Comparison of ENCODE assay signal across 14 cellular contexts in genomic region chr2:215401896-215402379, GRCh38. TPM values are rescaled to one million over a fixed set of nuclear protein-coding genes. Genes with fewer than 3 reads are reported as not detected.
A peak's percentile ranks its signal among the peaks of the same experiment; 100 is the strongest.
DNase-seq lines count a peak whose midpoint lies in the region; ATAC-seq, FAIRE-seq and TF ChIP-seq lines count a peak whose summit lies in the region.
"Had no signal": no experiment of that assay in that cellular context is flagged by ENCODE, and none has a peak within 500 bp of the region (broad histone marks: within the 10 kb centered on the region; RNA-seq: fewer than 3 reads in every experiment).

No MANE protein-coding gene starts in this region.

- H3K27ac ChIP-seq in DND-41 (ENCODE audit: low read length) (no peak overlapping the region), endothelial cell of umbilical vein (ENCODE audit: insufficient read depth, low read depth, low read length) (peak overlapping the region; percentile 15)
- H3K27ac ChIP-seq: colonic mucosa, pancreas had no signal

- no peak for FAIRE-seq in endothelial cell of umbilical vein (lab: Jason Lieb, UNC)
- FAIRE-seq: pancreas had no signal

- H2AFZ ChIP-seq in DND-41 (ENCODE audit: low read depth, low read length) (no peak overlapping the region), endothelial cell of umbilical vein (ENCODE audit: low read depth, low read length) (no peak overlapping the region)

- no peak overlapping the region for H3K4me3 Mint-ChIP-seq in activated CD4-positive, alpha-beta memory T cell treated with anti-CD3 and anti-CD28 coated beads, Interleukin-2, amount 10 ng/mL, durations not matched to agents 7 days and 5 days

- H4K20me1 ChIP-seq in DND-41 (ENCODE audit: insufficient read depth, low read length) (no peaks in the 10 kb centered on the region), endothelial cell of umbilical vein (replicated peaks; ENCODE audit: control insufficient read depth, extremely low read depth, insufficient read depth, low read length) (no peaks in the 10 kb centered on the region)

- intact Hi-C loops in endothelial cell of umbilical vein (cut with micrococcal nuclease) = no loop called here
- intact Hi-C loops in sciatic nerve (cut with DNase I) = no loop called here

- H3K27me3 ChIP-seq in DND-41 (ENCODE audit: insufficient read depth, low read length, poor library complexity) (no peaks in the 10 kb centered on the region), endothelial cell of umbilical vein (ENCODE audit: control insufficient read depth in 2 of 2, insufficient read depth in 2 of 2, low read length in 2 of 2) (no peaks in the 10 kb centered on the region)
- H3K27me3 ChIP-seq: colonic mucosa, heart left ventricle, pancreas had no signal

- no peak overlapping the region for H3K4me2 ChIP-seq in DND-41 (ENCODE audit: insufficient read depth, low read length)
- H3K4me2 ChIP-seq in endothelial cell of umbilical vein (ENCODE audit: insufficient read depth, low read length) = no peak overlapping the region

- no TSS peak for BruUV-seq in endothelial cell of umbilical vein (replicated peaks; lab: Mats Ljungman, UMichigan)

- H3K79me2 ChIP-seq in DND-41 (ENCODE audit: insufficient read depth, low read length) (no peaks in the 10 kb centered on the region), endothelial cell of umbilical vein (ENCODE audit: control insufficient read depth, insufficient read depth, low read length) (peaks cover 13% of the 10 kb centered on the region)

- H3K4me1 ChIP-seq in DND-41 (ENCODE audit: insufficient read depth, low read length) (peaks cover 22% of the 10 kb centered on the region), endothelial cell of umbilical vein (ENCODE audit: control insufficient read depth, extremely low read depth, insufficient read depth, low read length) (peaks cover 22% of the 10 kb centered on the region)
- H3K4me1 ChIP-seq: colonic mucosa, pancreas had no signal

- CTCF ChIA-PET in endothelial cell of umbilical vein (lab: Charles Lee) = interaction anchor here (1.2 to 4.1 kb wide), 3 partner anchors 18 to 530 kb away, joined by 3 to 27 read pairs (median 5); no protein-coding TSS in a partner anchor
- CTCF ChIA-PET in activated CD4-positive, alpha-beta memory T cell treated with anti-CD3 and anti-CD28 coated beads, Interleukin-2, amount 10 ng/mL, durations not matched to agents 7 days and 5 days (lab: Charles Lee) = interaction anchor here (0.6 kb wide), 1 partner anchor 31 kb away, joined by 3 read pairs; no protein-coding TSS in a partner anchor

- peaks cover 1% of the 10 kb centered on the region for H3K4me1 Mint-ChIP-seq in activated CD4-positive, alpha-beta memory T cell treated with anti-CD3 and anti-CD28 coated beads, Interleukin-2, amount 10 ng/mL, durations not matched to agents 7 days and 5 days

- H3K27me3 Mint-ChIP-seq in activated CD4-positive, alpha-beta memory T cell treated with anti-CD3 and anti-CD28 coated beads, Interleukin-2, amount 10 ng/mL, durations not matched to agents 7 days and 5 days = peaks cover 10% of the 10 kb centered on the region

- H3K4me3 ChIP-seq in DND-41 (ENCODE audit: low read depth in 1 of 2, low read length in 2 of 2) (no peak overlapping the region), endothelial cell of umbilical vein (replicated peaks in 1 of 3; ENCODE audit: insufficient read depth in 1 of 3, low read depth in 1 of 3, low read length in 3 of 3) (no peak overlapping the region)
- H3K4me3 ChIP-seq: colonic mucosa, heart left ventricle, lung, pancreas had no signal

- H3K9ac ChIP-seq in DND-41 (ENCODE audit: low read depth, low read length) (no peak overlapping the region), endothelial cell of umbilical vein (replicated peaks; ENCODE audit: extremely low read depth, insufficient read depth, low read length) (no peak overlapping the region)

- no peaks in the 10 kb centered on the region for H3K9me1 ChIP-seq in endothelial cell of umbilical vein (replicated peaks; ENCODE audit: control insufficient read depth, extremely low read depth, insufficient read depth, low read length)

- ATAC-seq in DND-41 (ENCODE audit: insufficient read depth, low read depth) = peak; percentile 74
- peak; percentile 91 for ATAC-seq in sciatic nerve
- ATAC-seq in GM19328 (IDR thresholded peaks at IDR 0.05; ENCODE audit: unreplicated experiment) = no peak
- ATAC-seq in HG02981 (IDR thresholded peaks at IDR 0.05; ENCODE audit: unreplicated experiment) = no peak
- ATAC-seq in HG02678 (IDR thresholded peaks at IDR 0.05; ENCODE audit: unreplicated experiment) = no peak

- no peak for TF ChIP-seq POLR2A in endothelial cell of umbilical vein (IDR thresholded peaks at IDR 0.05; ENCODE audit: low read depth, low read length)

- TF ChIP-seq CTCF in DND-41 (IDR thresholded peaks at IDR 0.05; ENCODE audit: borderline replicate concordance, extremely low read depth, low read length, poor library complexity, severe bottlenecking) (no peak), endothelial cell of umbilical vein (IDR thresholded peaks at IDR 0.05; ENCODE audit: extremely low read depth in 1 of 2, insufficient read depth in 1 of 2, low read depth in 1 of 2, low read length in 2 of 2) (no peak)

- H3K36me3 ChIP-seq in DND-41 (ENCODE audit: insufficient read depth, low read length) (no peaks in the 10 kb centered on the region), endothelial cell of umbilical vein (ENCODE audit: control insufficient read depth in 2 of 2, extremely low read depth in 1 of 2, insufficient read depth in 2 of 2, low read length in 2 of 2) (peaks cover 45 to 75% of the 10 kb centered on the region in 2 experiments)
- H3K36me3 ChIP-seq: colonic mucosa, pancreas had no signal

- H3K9me3 Mint-ChIP-seq in activated CD4-positive, alpha-beta memory T cell treated with anti-CD3 and anti-CD28 coated beads, Interleukin-2, amount 10 ng/mL, durations not matched to agents 7 days and 5 days = no peaks in the 10 kb centered on the region

- POLR2A ChIA-PET in endothelial cell of umbilical vein (lab: Charles Lee) = interaction anchor here (0.6 kb wide), 1 partner anchor 34 kb away, joined by 6 read pairs; no protein-coding TSS in a partner anchor
- POLR2A ChIA-PET in activated CD4-positive, alpha-beta memory T cell treated with anti-CD3 and anti-CD28 coated beads, Interleukin-2, amount 10 ng/mL, durations not matched to agents 7 days and 5 days (lab: Charles Lee) = no interaction called here

- no peak overlapping the region for H3K27ac Mint-ChIP-seq in activated CD4-positive, alpha-beta memory T cell treated with anti-CD3 and anti-CD28 coated beads, Interleukin-2, amount 10 ng/mL, durations not matched to agents 7 days and 5 days

- H3K36me3 Mint-ChIP-seq in activated CD4-positive, alpha-beta memory T cell treated with anti-CD3 and anti-CD28 coated beads, Interleukin-2, amount 10 ng/mL, durations not matched to agents 7 days and 5 days (ENCODE audit: low read depth) = no peaks in the 10 kb centered on the region

- dilution Hi-C loops in endothelial cell of umbilical vein (cut with MboI; ENCODE audit: extremely low pct_ligation_motif_present, low sequenced_read_pairs) = no loop called here

- peak; percentile 34 for DNase-seq in DND-41
- peak; percentile 69 for DNase-seq in NCI-H2107 treated with DMSO at 0.1 percent for 48 hours (lab: John Stamatoyannopoulos, UW; ENCODE audit: unreplicated experiment)
- no peak for DNase-seq in endothelial cell of umbilical vein (ENCODE audit: low read depth, low spot score)
- no peak for DNase-seq in sciatic nerve (ENCODE audit: low spot score)
- DNase-seq in activated CD4-positive, alpha-beta memory T cell treated with anti-CD3 and anti-CD28 coated beads, Interleukin-2, amount 10 ng/mL, durations not matched to agents 7 days and 5 days = no peak
- DNase-seq: activated effector memory CD4-positive, alpha-beta T cell treated with Interleukin-2 at 50 U/mL for 16 hours; colonic mucosa; NCI-H345; pancreas had no signal

- H3K9me3 ChIP-seq in DND-41 (ENCODE audit: insufficient read depth, low read length, severe bottlenecking) (no peaks in the 10 kb centered on the region), endothelial cell of umbilical vein (replicated peaks; ENCODE audit: control insufficient read depth, insufficient read depth, low read length) (no peaks in the 10 kb centered on the region)
- H3K9me3 ChIP-seq: colonic mucosa, heart left ventricle, pancreas had no signal

TF ChIP-seq in endothelial cell of umbilical vein, 7 proteins besides CTCF, POLR2A, EP300 and RAD21:
- TF ChIP-seq JUN (IDR thresholded peaks at IDR 0.05; ENCODE audit: borderline replicate concordance, insufficient read depth, insufficient read length, low read depth) (no peak), POLR2AphosphoS5 (IDR thresholded peaks at IDR 0.05; ENCODE audit: insufficient read depth, low read depth, low read length) (no peak), GATA2 (IDR thresholded peaks at IDR 0.05; ENCODE audit: insufficient read depth, insufficient read length, low read depth, low read length) (no peak), MAX (IDR thresholded peaks at IDR 0.05; ENCODE audit: insufficient read depth, insufficient read length) (no peak)
TF ChIP-seq in endothelial cell of umbilical vein: peak in this region for 0.

RNA-seq across cellular contexts. Expression of gene FN1, which starts 33.9 kb away (rescaled TPM):
- total RNA-seq in endothelial cell of umbilical vein (3,221 and 3,760 TPM in 2 replicates), sciatic nerve (986 TPM)
- 3,104 and 3,740 TPM in 2 replicates for polyA plus RNA-seq in endothelial cell of umbilical vein
- 4,183 and 4,734 TPM in 2 replicates for polyA plus RNA-seq in endothelial cell of umbilical vein (2011; cell fraction: cytosol; rRNA removed)
- polyA plus RNA-seq in endothelial cell of umbilical vein (2011; cell fraction: nucleus; rRNA removed) = 6,337 and 9,411 TPM in 2 replicates
- 2,544 and 4,436 TPM in 2 replicates for polyA plus RNA-seq in endothelial cell of umbilical vein (2012)
- 7,217 and 10,015 TPM in 2 replicates for polyA minus RNA-seq in endothelial cell of umbilical vein
- polyA minus RNA-seq in endothelial cell of umbilical vein (2011; cell fraction: cytosol; rRNA and poly(A)+ RNA removed) = not detected
- polyA minus RNA-seq in endothelial cell of umbilical vein (2011; cell fraction: nucleus; rRNA and poly(A)+ RNA removed) = 4,515 and 6,029 TPM in 2 replicates
- total RNA-seq in activated CD4-positive, alpha-beta memory T cell treated with anti-CD3 and anti-CD28 coated beads, Interleukin-2, amount 10 ng/mL, durations not matched to agents 7 days and 5 days = 1 to 10 TPM; 1.8 to 2.2 TPM

Comparison
In these comparisons a context has a peak if more than half of its experiments do, and no peak if none do; other contexts are left out.
1. ATAC-seq: peak in DND-41 (single experiment) and sciatic nerve (single experiment); none in GM19328 (single experiment), HG02981 (single experiment) and HG02678 (single experiment).
2. DNase-seq: peak in DND-41 (single experiment) and NCI-H2107 treated with DMSO at 0.1 percent for 48 hours (single experiment); none in endothelial cell of umbilical vein (single experiment), sciatic nerve (single experiment) and activated CD4-positive, alpha-beta memory T cell treated with anti-CD3 and anti-CD28 coated beads, Interleukin-2, amount 10 ng/mL, durations not matched to agents 7 days and 5 days (single experiment).
3. RNA of gene FN1, which starts 33.9 kb away (total RNA-seq): 3,221 to 3,760 TPM in endothelial cell of umbilical vein and 986 TPM in sciatic nerve (single experiment); 1.8 to 2.2 TPM in activated CD4-positive, alpha-beta memory T cell treated with anti-CD3 and anti-CD28 coated beads, Interleukin-2, amount 10 ng/mL, durations not matched to agents 7 days and 5 days; every median in the first group is over 100 times any median in the second.